ENCODE assay signal across 31 cellular contexts in genomic region chrX:21853578-21853977, GRCh38.
"Had no signal": no experiment of that assay in that cellular context is flagged by ENCODE, and none has a peak within 500 bp of the region (broad histone marks: within the 10 kb centered on the region; RNA-seq: fewer than 3 reads in every experiment).

No MANE protein-coding gene starts in this region.

- ATAC-seq: activated CD8-positive, alpha-beta T cell treated with anti-CD3 and anti-CD28 coated beads for 36 hours; activated naive CD4-positive, alpha-beta T cell treated with anti-CD3 and anti-CD28 coated beads, Interleukin-2, amount 50 U/mL, for 72 hours; activated T-cell treated with anti-CD3 and anti-CD28 coated beads, Interleukin-2, amount 50 U/mL, for 4 hours; activated T-cell treated with anti-CD3 and anti-CD28 coated beads, Interleukin-2, amount 50 U/mL, for 72 hours; activated T-helper 17 cell treated with anti-CD3 and anti-CD28 coated beads, Interleukin-2, amount 50 U/mL, for 72 hours had no signal

- H3K4me3 ChIP-seq: adrenal gland, cardiac muscle cell had no signal

- FAIRE-seq: bronchial epithelial cell had no signal

- H3K9me3 ChIP-seq: adrenal gland had no signal

- DNase-seq: activated B cell treated with CpG ODN at 0.5 μM for 24 hours; activated CD4-positive, alpha-beta memory T cell treated with anti-CD3 and anti-CD28 coated beads for 36 hours; activated CD4-positive, alpha-beta T cell treated with anti-CD3 and anti-CD28 coated beads for 4 hours; activated CD4-positive, alpha-beta T cell treated with anti-CD3 and anti-CD28 coated beads, Interleukin-2, amount 10 ng/mL, durations not matched to agents 24 days and 14 days; activated CD4-positive, alpha-beta T cell treated with anti-CD3 and anti-CD28 coated beads, Interleukin-2, amount 50 U/mL, for 1 hour; activated CD4-positive, alpha-beta T cell treated with anti-CD3 and anti-CD28 coated beads, Interleukin-2, amount 50 U/mL, for 4 hours; activated CD4-positive, CD25-positive, alpha-beta regulatory T cell treated with anti-CD3 and anti-CD28 coated beads, Interleukin-2, amount 50 U/mL, for 72 hours; activated CD8-positive, alpha-beta memory T cell treated with anti-CD3 and anti-CD28 coated beads, Interleukin-2, amount 50 U/mL, for 4 hours; activated CD8-positive, alpha-beta T cell treated with anti-CD3 and anti-CD28 coated beads for 36 hours; activated effector memory CD4-positive, alpha-beta T cell treated with anti-CD3 and anti-CD28 coated beads, Interleukin-2, amount 50 U/mL, for 16 hours; activated gamma-delta T cell treated with Interleukin-2 at 50 U/mL for 16 hours; activated naive CD4-positive, alpha-beta T cell; activated naive CD4-positive, alpha-beta T cell treated with anti-CD3 and anti-CD28 coated beads for 36 hours; activated naive CD4-positive, alpha-beta T cell treated with anti-CD3 and anti-CD28 coated beads, Interleukin-2, amount 50 U/mL, for 16 hours; activated naive CD8-positive, alpha-beta T cell treated with anti-CD3 and anti-CD28 coated beads for 36 hours; activated T-cell treated with anti-CD3 and anti-CD28 coated beads for 4 hours; activated T-cell treated with anti-CD3 and anti-CD28 coated beads, Interleukin-2, amount 50 U/mL, for 1 hour; activated T-cell treated with anti-CD3 and anti-CD28 coated beads, Interleukin-2, amount 50 U/mL, for 4 hours; activated T-cell treated with anti-CD3 and anti-CD28 coated beads, Interleukin-2, amount 50 U/mL, for 72 hours; adrenal gland; amniotic stem cell; aorta; caudate nucleus; cerebellar nuclear complex; T-helper 2 cell; T-helper 9 cell had no signal

- H3K36me3 ChIP-seq: adrenal gland had no signal

- H3K27ac ChIP-seq: adrenal gland, cardiac muscle cell, VCaP had no signal

- H3K4me1 ChIP-seq: adrenal gland had no signal

- H3K27me3 ChIP-seq: adrenal gland, cardiac muscle cell had no signal
